ENCODE assay signal across 22 cellular contexts in genomic region chr6:69622924-69623323, GRCh38.
"Had no signal": no experiment of that assay in that cellular context is flagged by ENCODE, and none has a peak within 500 bp of the region (broad histone marks: within the 10 kb centered on the region; RNA-seq: fewer than 3 reads in every experiment).

No MANE protein-coding gene starts in this region.

- H3K4me1 ChIP-seq: adrenal gland, breast epithelium, heart right ventricle, tibial nerve had no signal

- ATAC-seq: activated T-cell treated with anti-CD3 and anti-CD28 coated beads, Interleukin-2, amount 50 U/mL, for 72 hours; esophagus mucosa; heart right ventricle; left cardiac atrium; naive thymus-derived CD8-positive, alpha-beta T cell had no signal

- H3K27ac Mint-ChIP-seq: activated naive CD4-positive, alpha-beta T cell treated with anti-CD3 and anti-CD28 coated beads, Interleukin-2, amount 50 U/mL, for 24 hours; activated T-cell treated with anti-CD3 and anti-CD28 coated beads, Interleukin-2, amount 50 U/mL, for 72 hours; naive thymus-derived CD8-positive, alpha-beta T cell; stimulated activated naive CD8-positive, alpha-beta T cell treated with anti-CD3 and anti-CD28 coated beads, Interleukin-15, Interleukin-2, amounts not matched to agents 100 ng/mL and 50 ng/mL, for 24 hours had no signal

- H3K4me3 ChIP-seq: adrenal gland, breast epithelium, coronary artery, heart right ventricle, tibial nerve had no signal

- H3K9me3 ChIP-seq: adrenal gland, breast epithelium, heart right ventricle, tibial nerve had no signal

- H3K4me3 Mint-ChIP-seq: activated naive CD4-positive, alpha-beta T cell treated with anti-CD3 and anti-CD28 coated beads, Interleukin-2, amount 50 U/mL, for 24 hours; activated T-cell treated with anti-CD3 and anti-CD28 coated beads, Interleukin-2, amount 50 U/mL, for 72 hours; naive thymus-derived CD8-positive, alpha-beta T cell; stimulated activated naive CD8-positive, alpha-beta T cell treated with anti-CD3 and anti-CD28 coated beads, Interleukin-15, Interleukin-2, amounts not matched to agents 100 ng/mL and 50 ng/mL, for 24 hours had no signal

- H3K36me3 ChIP-seq: adrenal gland, breast epithelium, heart right ventricle, tibial nerve, WERI-Rb-1 had no signal

- H3K36me3 Mint-ChIP-seq: activated naive CD4-positive, alpha-beta T cell treated with anti-CD3 and anti-CD28 coated beads, Interleukin-2, amount 50 U/mL, for 24 hours; naive thymus-derived CD8-positive, alpha-beta T cell had no signal

- H3K4me1 Mint-ChIP-seq: activated naive CD4-positive, alpha-beta T cell treated with anti-CD3 and anti-CD28 coated beads, Interleukin-2, amount 50 U/mL, for 24 hours; naive thymus-derived CD8-positive, alpha-beta T cell had no signal

- H3K9me3 Mint-ChIP-seq: activated naive CD4-positive, alpha-beta T cell treated with anti-CD3 and anti-CD28 coated beads, Interleukin-2, amount 50 U/mL, for 24 hours; activated T-cell treated with anti-CD3 and anti-CD28 coated beads, Interleukin-2, amount 50 U/mL, for 72 hours; stimulated activated naive CD8-positive, alpha-beta T cell treated with anti-CD3 and anti-CD28 coated beads, Interleukin-15, Interleukin-2, amounts not matched to agents 100 ng/mL and 50 ng/mL, for 24 hours had no signal

- H3K27me3 ChIP-seq: adrenal gland, breast epithelium, heart right ventricle, tibial nerve had no signal

- H3K27ac ChIP-seq: adrenal gland, breast epithelium, coronary artery, heart right ventricle, tibial nerve, WERI-Rb-1 had no signal

- DNase-seq: activated CD4-positive, alpha-beta T cell treated with anti-CD3 and anti-CD28 coated beads, Interleukin-2, amount 50 U/mL, for 4 hours; activated effector memory CD4-positive, alpha-beta T cell treated with anti-CD3 and anti-CD28 coated beads, Interleukin-2, amount 50 U/mL, for 16 hours; activated T-cell treated with anti-CD3 and anti-CD28 coated beads, Interleukin-2, amount 50 U/mL, for 72 hours; adrenal gland; heart right ventricle; left cardiac atrium; mesenchymal stem cell; naive thymus-derived CD8-positive, alpha-beta T cell; nucleus accumbens; posterior cingulate gyrus; stimulated activated CD4-positive, alpha-beta T cell treated with anti-CD3 and anti-CD28 coated beads, Interleukin-2, amount 100 ng/mL, for 24 hours; T-helper 2 cell had no signal

- FAIRE-seq: astrocyte, islet of Langerhans, urothelium cell line had no signal
